Comparison of ENCODE assay signal across 1 cellular context in the genomic region with DNA sequence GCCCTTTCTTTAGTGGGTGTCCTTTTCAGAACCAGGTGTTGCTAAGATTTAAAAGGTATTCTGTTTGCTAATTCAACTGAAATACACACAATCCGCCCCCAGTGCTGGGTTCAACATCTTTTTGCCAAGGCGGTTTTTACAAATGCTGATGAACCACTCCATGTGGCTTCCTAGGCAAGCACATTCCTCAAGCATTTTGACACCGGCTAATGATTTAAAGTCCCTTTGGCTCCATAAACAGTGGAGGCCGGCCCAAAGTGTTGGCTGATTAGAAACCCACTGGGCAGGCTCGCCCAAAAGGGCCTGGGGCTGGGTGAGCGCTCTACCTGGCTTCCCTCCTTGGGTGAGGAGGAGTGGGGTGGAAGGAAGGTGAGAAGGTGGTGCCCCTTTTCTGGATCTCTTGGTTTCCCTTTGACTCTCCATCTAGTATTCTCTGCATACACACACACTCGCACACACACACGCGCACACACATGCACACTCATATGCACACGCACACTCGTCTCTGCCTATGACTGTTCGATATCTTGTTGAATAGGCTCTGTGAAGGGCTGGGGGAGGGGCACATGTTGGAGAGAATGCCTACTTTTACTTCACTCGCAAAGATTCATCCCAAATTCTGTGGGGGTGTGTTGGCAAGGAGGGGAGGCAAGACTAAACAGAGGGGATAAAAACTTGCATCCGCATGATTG.
TF ChIP-seq lines count a peak whose summit lies in the region.

No MANE protein-coding gene starts in this region.

TF ChIP-seq in H1, 55 proteins besides CTCF, POLR2A, EP300 and RAD21 (continued from another document):
- TF ChIP-seq CHD7 (IDR thresholded peaks at IDR 0.05; ENCODE audit: insufficient replicate concordance, low read length) (peak; percentile 60), HDAC2 (IDR thresholded peaks at IDR 0.05; ENCODE audit: borderline replicate concordance in 1 of 2, low read depth in 2 of 2, low read length in 2 of 2) (no peak), RFX5 (IDR thresholded peaks at IDR 0.05; ENCODE audit: borderline replicate concordance, low read depth, low read length) (no peak), BACH1 (IDR thresholded peaks at IDR 0.05; ENCODE audit: low read length) (no peak), SAP30 (IDR thresholded peaks at IDR 0.05; ENCODE audit: insufficient read depth, insufficient replicate concordance, low read length) (no peak), HDAC6 (IDR thresholded peaks at IDR 0.05; ENCODE audit: low read depth, low read length) (no peak), MAFK (IDR thresholded peaks at IDR 0.05; ENCODE audit: low read depth, low read length) (peak; percentile 16; the same call in 1 of the 2 replicates), NANOG (IDR thresholded peaks at IDR 0.05; ENCODE audit: insufficient read depth, low read depth, low read length, poor library complexity, severe bottlenecking) (no peak), RBBP5 (IDR thresholded peaks at IDR 0.05; ENCODE audit: borderline replicate concordance, low read depth, low read length) (0 out of 2 replicates have a peak, but pooled peaks have one; percentile 12), CTBP2 (IDR thresholded peaks at IDR 0.05; ENCODE audit: borderline replicate concordance, insufficient read depth, insufficient read length, low read length) (peak; percentile 37), SIN3A (conservative IDR thresholded peaks at IDR 0.05 in 1 of 2, IDR thresholded peaks at IDR 0.05 in 1 of 2; ENCODE audit: low read depth in 1 of 2, low read length in 2 of 2) (peak; percentile 79 to 85; a peak in 2 of 4 replicates), RXRA (IDR thresholded peaks at IDR 0.05; ENCODE audit: insufficient read depth, low read depth, low read length) (no peak), E2F6 (IDR thresholded peaks at IDR 0.05) (peak; percentile 56; the same call in 1 of the 2 replicates), TEAD4 (IDR thresholded peaks at IDR 0.05; ENCODE audit: low read depth, low read length) (peak; percentile 58; the same call in 1 of the 2 replicates), EGR1 (IDR thresholded peaks at IDR 0.05; ENCODE audit: borderline replicate concordance, low read depth, low read length) (no peak), ASH2L (IDR thresholded peaks at IDR 0.05; ENCODE audit: low read length) (peak; percentile 0), TCF12 (IDR thresholded peaks at IDR 0.05; ENCODE audit: low read depth, low read length) (0 out of 2 replicates have a peak, but pooled peaks have one; percentile 31)
- TF ChIP-seq, protein P1, sequence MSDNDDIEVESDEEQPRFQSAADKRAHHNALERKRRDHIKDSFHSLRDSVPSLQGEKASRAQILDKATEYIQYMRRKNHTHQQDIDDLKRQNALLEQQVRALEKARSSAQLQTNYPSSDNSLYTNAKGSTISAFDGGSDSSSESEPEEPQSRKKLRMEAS (IDR thresholded peaks at IDR 0.05) = peak; percentile 64; the same call in 1 of the 2 replicates
